10 cellular contexts compared by ENCODE assay signal in genomic region chr5:115575167-115576070, GRCh38. TPM values are rescaled to one million over a fixed set of nuclear protein-coding genes. Genes with fewer than 3 reads are reported as not detected.
A peak's percentile ranks its signal among the peaks of the same experiment; 100 is the strongest.
DNase-seq lines count a peak whose midpoint lies in the region; TF ChIP-seq lines count a peak whose summit lies in the region.
"Had no signal": no experiment of that assay in that cellular context is flagged by ENCODE, and none has a peak within 500 bp of the region (broad histone marks: within the 10 kb centered on the region; RNA-seq: fewer than 3 reads in every experiment).

No MANE protein-coding gene starts in this region.

- H3K27me3 Mint-ChIP-seq in CD14-positive monocyte (ENCODE audit: low read depth in 3 of 3): peaks cover 0 to 2% (median 0%) of the 10 kb centered on the region in 3 donors
- peaks cover 9% of the 10 kb centered on the region for H3K27me3 Mint-ChIP-seq in activated T-cell treated with anti-CD3 and anti-CD28 coated beads, Interleukin-2, amount 50 U/mL, for 24 hours
- H3K27me3 Mint-ChIP-seq: CD4-positive, alpha-beta T cell had no signal

- intact Hi-C loops in CD14-positive monocyte (cut with micrococcal nuclease): no loop called here

- H3K4me1 Mint-ChIP-seq in CD14-positive monocyte: peaks cover 8% of the 10 kb centered on the region
- H3K4me1 Mint-ChIP-seq in activated T-cell treated with anti-CD3 and anti-CD28 coated beads, Interleukin-2, amount 50 U/mL, for 24 hours (ENCODE audit: low read depth): peaks cover 3% of the 10 kb centered on the region

- DNase-seq in ELR (ENCODE audit: low read depth) (peak; percentile 91), H4 (ENCODE audit: low spot score) (peak; percentile 47), RKO (ENCODE audit: low spot score) (peak; percentile 56), iris pigment epithelial cell (ENCODE audit: low read depth) (peak; percentile 78), NCI-H2029 (lab: John Stamatoyannopoulos, UW) (no peak), CD14-positive monocyte (ENCODE audit: low spot score) (no peak)
- DNase-seq in activated T-cell treated with anti-CD3 and anti-CD28 coated beads, Interleukin-2, amount 50 U/mL, for 24 hours: no peak
- no peak for DNase-seq in central memory CD4-positive, alpha-beta T cell
- DNase-seq: NCI-H1930 had no signal

- H3K27ac Mint-ChIP-seq in CD14-positive monocyte: peak overlapping the region in 1 of 7 donors; percentile 15
- no peak overlapping the region for H3K27ac Mint-ChIP-seq in activated T-cell treated with anti-CD3 and anti-CD28 coated beads, Interleukin-2, amount 50 U/mL, for 24 hours
- H3K27ac Mint-ChIP-seq: CD4-positive, alpha-beta T cell had no signal

- H3K4me3 Mint-ChIP-seq in CD14-positive monocyte: no peak overlapping the region
- no peak overlapping the region for H3K4me3 Mint-ChIP-seq in activated T-cell treated with anti-CD3 and anti-CD28 coated beads, Interleukin-2, amount 50 U/mL, for 24 hours
- H3K4me3 Mint-ChIP-seq: CD4-positive, alpha-beta T cell had no signal

- peaks cover 0 to 7% (median 3%) of the 10 kb centered on the region in 7 donors for H3K9me3 Mint-ChIP-seq in CD14-positive monocyte
- no peaks in the 10 kb centered on the region for H3K9me3 Mint-ChIP-seq in activated T-cell treated with anti-CD3 and anti-CD28 coated beads, Interleukin-2, amount 50 U/mL, for 24 hours
- H3K9me3 Mint-ChIP-seq: CD4-positive, alpha-beta T cell had no signal

- peaks cover 20 to 24% of the 10 kb centered on the region in 2 donors for H3K36me3 Mint-ChIP-seq in CD14-positive monocyte
- no peaks in the 10 kb centered on the region for H3K36me3 Mint-ChIP-seq in activated T-cell treated with anti-CD3 and anti-CD28 coated beads, Interleukin-2, amount 50 U/mL, for 24 hours (ENCODE audit: low read depth)

- TF ChIP-seq CTCF in CD14-positive monocyte (IDR thresholded peaks at IDR 0.05): no peak

RNA-seq across cellular contexts. Expression of gene TICAM2, which starts 26.9 kb away (rescaled TPM):
- total RNA-seq in H4 (2014; rRNA removed; shearing (Covaris generic)): 0.16 and 4.5 TPM in 2 replicates
- 10 to 100 TPM; 14.6 to 25.1 TPM for polyA plus RNA-seq in CD14-positive monocyte

RNA-seq across cellular contexts. Expression of gene FEM1C, which starts 30.8 kb away (rescaled TPM):
- 8.6 and 10.2 TPM in 2 replicates for total RNA-seq in H4 (2014; rRNA removed; shearing (Covaris generic))
- polyA plus RNA-seq in CD14-positive monocyte: 1 to 10 TPM; 2.5 to 2.6 TPM

RNA-seq across cellular contexts. Expression of gene TMED7, which starts 50.4 kb away (rescaled TPM):
- 128 and 161 TPM in 2 replicates for total RNA-seq in H4 (2014; rRNA removed; shearing (Covaris generic))
- polyA plus RNA-seq in CD14-positive monocyte: 10 to 100 TPM; 65.1 to 70.1 TPM

Comparison
In these comparisons a context has a peak if more than half of its experiments do, and no peak if none do; other contexts are left out.
1. DNase-seq: peak in ELR (single experiment), H4 (single experiment), RKO (single experiment) and iris pigment epithelial cell (single experiment); none in NCI-H2029 (single experiment), CD14-positive monocyte (single experiment), activated T-cell treated with anti-CD3 and anti-CD28 coated beads, Interleukin-2, amount 50 U/mL, for 24 hours (single experiment) and central memory CD4-positive, alpha-beta T cell (single experiment).